In the genomic region with DNA sequence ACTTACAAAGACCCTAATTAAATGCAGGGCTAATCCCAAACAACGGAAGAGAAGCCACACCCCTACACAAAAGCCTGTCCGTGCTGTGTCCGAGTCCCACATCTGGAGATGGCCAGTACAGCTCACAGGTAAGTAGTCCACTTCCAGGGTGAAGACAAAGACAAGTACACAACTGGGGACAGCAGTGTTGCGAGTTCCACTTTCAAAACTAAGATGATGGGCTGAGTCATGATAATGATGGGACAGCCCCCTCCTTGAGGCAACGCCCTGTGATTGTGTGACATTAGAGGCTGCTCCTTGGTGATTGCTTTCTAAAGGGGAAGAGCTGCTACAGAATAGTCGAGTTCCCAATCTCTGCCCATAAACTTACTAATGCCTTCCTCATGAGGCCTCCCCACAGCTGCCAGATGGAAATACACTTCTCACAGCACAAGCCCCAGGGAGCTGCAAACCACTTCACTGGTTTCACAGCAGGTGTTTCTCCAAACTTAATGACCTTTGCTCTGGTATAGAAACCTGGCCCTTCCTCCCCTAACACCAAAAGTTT, we compare ENCODE assay signal across 9 cellular contexts. TPM values are rescaled to one million over a fixed set of nuclear protein-coding genes. Genes with fewer than 3 reads are reported as not detected.
DNase-seq lines count a peak whose midpoint lies in the region; ATAC-seq, FAIRE-seq and TF ChIP-seq lines count a peak whose summit lies in the region.
"Had no signal": no experiment of that assay in that cellular context is flagged by ENCODE, and none has a peak within 500 bp of the region (broad histone marks: within the 10 kb centered on the region; RNA-seq: fewer than 3 reads in every experiment).

No MANE protein-coding gene starts in this region.

- CTCF ChIA-PET in activated naive CD4-positive, alpha-beta T cell treated with anti-CD3 and anti-CD28 coated beads, Interleukin-2, amount 10 ng/mL, durations not matched to agents 7 days and 5 days (lab: Charles Lee): interaction anchor here (0.6 to 1.4 kb wide), 6 partner anchors 8 to 672 kb away, joined by 3 to 6 read pairs (median 3); no protein-coding TSS in a partner anchor

- no peaks in the 10 kb centered on the region for H3K27me3 Mint-ChIP-seq in activated naive CD4-positive, alpha-beta T cell treated with anti-CD3 and anti-CD28 coated beads, Interleukin-2, amount 10 ng/mL, durations not matched to agents 7 days and 5 days
- H3K27me3 Mint-ChIP-seq: central memory CD8-positive, alpha-beta T cell had no signal

- peak overlapping the region; percentile 96 for H3K27ac Mint-ChIP-seq in activated naive CD4-positive, alpha-beta T cell treated with anti-CD3 and anti-CD28 coated beads, Interleukin-2, amount 10 ng/mL, durations not matched to agents 7 days and 5 days

- peak overlapping the region; percentile 65 for H3K4me3 Mint-ChIP-seq in activated naive CD4-positive, alpha-beta T cell treated with anti-CD3 and anti-CD28 coated beads, Interleukin-2, amount 10 ng/mL, durations not matched to agents 7 days and 5 days
- H3K4me3 Mint-ChIP-seq: central memory CD8-positive, alpha-beta T cell had no signal

- peak; percentile 88 for FAIRE-seq in GM12892 (lab: Jason Lieb, UNC)

- H3K36me3 Mint-ChIP-seq in activated naive CD4-positive, alpha-beta T cell treated with anti-CD3 and anti-CD28 coated beads, Interleukin-2, amount 10 ng/mL, durations not matched to agents 7 days and 5 days: peaks cover 63% of the 10 kb centered on the region

- ATAC-seq in GM21390 (IDR thresholded peaks at IDR 0.05; ENCODE audit: unreplicated experiment) (peak; percentile 75), HG03565 (IDR thresholded peaks at IDR 0.05; ENCODE audit: unreplicated experiment) (peak; percentile 69), esophagus mucosa (no peak)
- peak; percentile 96 for ATAC-seq in stimulated activated naive CD8-positive, alpha-beta T cell treated with anti-CD3 and anti-CD28 coated beads, Interleukin-15, Interleukin-2, amounts not matched to agents 100 U/mL and 50 U/mL, for 24 hours

- peak; percentile 28 for DNase-seq in GM12892 (ENCODE audit: insufficient read length)
- peak; percentile 71 for DNase-seq in activated naive CD4-positive, alpha-beta T cell treated with anti-CD3 and anti-CD28 coated beads, Interleukin-2, amount 10 ng/mL, durations not matched to agents 7 days and 5 days
- DNase-seq in stimulated activated naive CD8-positive, alpha-beta T cell treated with anti-CD3 and anti-CD28 coated beads, Interleukin-15, Interleukin-2, amounts not matched to agents 100 U/mL and 50 U/mL, for 24 hours: peak; percentile 39
- DNase-seq in HK-2 (ENCODE audit: unreplicated experiment): no peak
- DNase-seq in epidermal melanocyte (ENCODE audit: insufficient read length, low spot score): no peak

- peaks cover 88% of the 10 kb centered on the region for H3K4me1 Mint-ChIP-seq in activated naive CD4-positive, alpha-beta T cell treated with anti-CD3 and anti-CD28 coated beads, Interleukin-2, amount 10 ng/mL, durations not matched to agents 7 days and 5 days

- no peaks in the 10 kb centered on the region for H3K9me3 Mint-ChIP-seq in activated naive CD4-positive, alpha-beta T cell treated with anti-CD3 and anti-CD28 coated beads, Interleukin-2, amount 10 ng/mL, durations not matched to agents 7 days and 5 days
- H3K9me3 Mint-ChIP-seq: central memory CD8-positive, alpha-beta T cell had no signal

- no peak; the same call in 1 of the 2 replicates for TF ChIP-seq POLR2A in GM12892 (IDR thresholded peaks at IDR 0.05; ENCODE audit: low read depth, low read length)

RNA-seq across cellular contexts. Expression of gene RFT1, which starts 27.6 kb away (rescaled TPM):
- polyA plus RNA-seq in GM12892 (2012; ENCODE audit: missing spikeins): 20.8 TPM
- total RNA-seq in esophagus mucosa: 15.8 TPM

RNA-seq across cellular contexts. Expression of gene SFMBT1, which starts 56.8 kb away (rescaled TPM):
- 6.4 TPM for polyA plus RNA-seq in GM12892 (2012; ENCODE audit: missing spikeins)
- 5.8 TPM for total RNA-seq in esophagus mucosa

RNA-seq across cellular contexts. Expression of gene PRKCD, which starts 58.3 kb away (rescaled TPM):
- polyA plus RNA-seq in GM12892 (2012; ENCODE audit: missing spikeins): 46.9 TPM
- 21.2 TPM for total RNA-seq in esophagus mucosa

Comparison
In these comparisons a context has a peak if more than half of its experiments do, and no peak if none do; other contexts are left out.
1. DNase-seq: peak in GM12892 (single experiment), activated naive CD4-positive, alpha-beta T cell treated with anti-CD3 and anti-CD28 coated beads, Interleukin-2, amount 10 ng/mL, durations not matched to agents 7 days and 5 days (single experiment) and stimulated activated naive CD8-positive, alpha-beta T cell treated with anti-CD3 and anti-CD28 coated beads, Interleukin-15, Interleukin-2, amounts not matched to agents 100 U/mL and 50 U/mL, for 24 hours (single experiment); none in HK-2 (single experiment) and epidermal melanocyte (single experiment).